ENCODE assay signal across 8 cellular contexts in genomic region chrX:132023117-132023895, GRCh38. TPM values are rescaled to one million over a fixed set of nuclear protein-coding genes. Genes with fewer than 3 reads are reported as not detected.
A peak's percentile ranks its signal among the peaks of the same experiment; 100 is the strongest.
DNase-seq lines count a peak whose midpoint lies in the region; ATAC-seq lines count a peak whose summit lies in the region.

Gene STK26, plus strand, starts transcription at chrX:132023302. Its CDS starts 316 bp downstream, at chrX:132023618.

- peak within 1 kb of the TSS; percentile 82 for H2AFZ ChIP-seq in mesenchymal stem cell (ENCODE audit: low read depth, low read length)

- no peaks in the 10 kb centered on the region for H3K4me1 ChIP-seq in ectodermal cell (ENCODE audit: control insufficient read depth, insufficient read depth, low read length)
- H3K4me1 ChIP-seq in mesenchymal stem cell (ENCODE audit: control insufficient read depth, insufficient read depth, low read depth, low read length) = peaks cover 10% of the 10 kb centered on the region

- no peak within 1 kb of the TSS for H3K4ac ChIP-seq in mesenchymal stem cell (ENCODE audit: low read depth in 1 of 2, low read length in 2 of 2)

- no peak within 1 kb of the TSS for H3K23ac ChIP-seq in mesenchymal stem cell (ENCODE audit: low read length in 2 of 2)

- H3K18ac ChIP-seq in mesenchymal stem cell (ENCODE audit: low read depth in 1 of 2, low read length in 2 of 2) = peak within 1 kb of the TSS; percentile 62 to 75

- no peak within 1 kb of the TSS for H2BK120ac ChIP-seq in mesenchymal stem cell (ENCODE audit: low read depth, low read length)

- no peak within 1 kb of the TSS for H2BK15ac ChIP-seq in mesenchymal stem cell (ENCODE audit: low read depth, poor library complexity, severe bottlenecking)

- peak within 1 kb of the TSS; percentile 50 for H4K91ac ChIP-seq in mesenchymal stem cell (ENCODE audit: low read length)

- H2BK5ac ChIP-seq in mesenchymal stem cell (ENCODE audit: low read depth, low read length, poor library complexity, severe bottlenecking) = no peak within 1 kb of the TSS

- no peaks in the 10 kb centered on the region for H3K36me3 ChIP-seq in ectodermal cell (ENCODE audit: control insufficient read depth, insufficient read depth, low read length)
- H3K36me3 ChIP-seq in mesenchymal stem cell (ENCODE audit: control insufficient read depth in 1 of 2, insufficient read depth in 2 of 2, low read depth in 1 of 2, low read length in 2 of 2) = no peaks in the 10 kb centered on the region

- DNase-seq in AML-193 (lab: John Stamatoyannopoulos, UW) = peak; percentile 42 to 58
- peak; percentile 52 for DNase-seq in NCI-H69 (lab: John Stamatoyannopoulos, UW)
- DNase-seq in activated CD4-positive, alpha-beta T cell treated with anti-CD3 and anti-CD28 coated beads, Interleukin-2, amount 50 U/mL, for 4 hours = peak; percentile 60 to 69
- peak; percentile 78 for DNase-seq in mesenchymal stem cell
- DNase-seq in stimulated activated CD8-positive, alpha-beta memory T cell treated with anti-CD3 and anti-CD28 coated beads, Interleukin-15, amount 100 ng/mL, for 24 hours (ENCODE audit: low read depth) = peak; percentile 26

- 0 to 1% methylated on average over 65 of the region's 65 CpGs for WGBS in ectodermal cell, 2 experiments
- under 1% methylated on average over 40 of the region's 65 CpGs for WGBS in mesenchymal stem cell

- no peak within 1 kb of the TSS for H2AK5ac ChIP-seq in mesenchymal stem cell (ENCODE audit: low read length, severe bottlenecking)

- H3K9me3 ChIP-seq in ectodermal cell (ENCODE audit: control insufficient read depth, low read length) (no peaks in the 10 kb centered on the region), mesenchymal stem cell (ENCODE audit: control insufficient read depth, low read length) (no peaks in the 10 kb centered on the region)

- H3K27me3 ChIP-seq in ectodermal cell (ENCODE audit: control insufficient read depth, insufficient read depth, low read length, poor library complexity, severe bottlenecking) (no peaks in the 10 kb centered on the region), mesenchymal stem cell (ENCODE audit: control insufficient read depth in 1 of 2, insufficient read depth in 1 of 2, low read length in 2 of 2) (peaks cover 0 to 25% of the 10 kb centered on the region in 2 experiments)

- H2BK12ac ChIP-seq in mesenchymal stem cell (ENCODE audit: low read length in 2 of 2) = peak within 1 kb of the TSS in 1 of 2 experiments; percentile 63

- H3K4me2 ChIP-seq in mesenchymal stem cell (ENCODE audit: low read length, poor library complexity, severe bottlenecking) = peak within 1 kb of the TSS; percentile 96

- peak within 1 kb of the TSS; percentile 85 for H3K27ac ChIP-seq in ectodermal cell (ENCODE audit: insufficient read depth, low read depth, low read length, poor library complexity, severe bottlenecking)
- no peak within 1 kb of the TSS for H3K27ac ChIP-seq in mesenchymal stem cell (ENCODE audit: low read length, poor library complexity, severe bottlenecking)

- H3K4me3 ChIP-seq in ectodermal cell (ENCODE audit: insufficient read depth, low read depth, low read length) = peak within 1 kb of the TSS; percentile 73
- H3K4me3 ChIP-seq in mesenchymal stem cell (ENCODE audit: insufficient read depth in 1 of 2, low read depth in 1 of 2, low read length in 2 of 2) = peak within 1 kb of the TSS; percentile 77 to 79

- H3K79me1 ChIP-seq in mesenchymal stem cell (replicated peaks; ENCODE audit: low read length, poor library complexity, severe bottlenecking) = no peaks in the 10 kb centered on the region

- H3K9ac ChIP-seq in mesenchymal stem cell (ENCODE audit: low read length) = peak within 1 kb of the TSS; percentile 80

- no peak within 1 kb of the TSS for H4K8ac ChIP-seq in mesenchymal stem cell (ENCODE audit: low read length)

- ATAC-seq in GM19023 (IDR thresholded peaks at IDR 0.05; ENCODE audit: unreplicated experiment) (peak; percentile 75), HG03139 (IDR thresholded peaks at IDR 0.05; ENCODE audit: unreplicated experiment) (peak; percentile 82)

- H3K14ac ChIP-seq in mesenchymal stem cell (ENCODE audit: low read length in 2 of 2) = peak within 1 kb of the TSS in 1 of 2 experiments; percentile 91

RNA-seq across cellular contexts. Expression of gene STK26, which starts in this region (rescaled TPM):
- polyA plus RNA-seq in ectodermal cell (2013, experiment 1 of 4) = 85.7 TPM
- polyA plus RNA-seq in ectodermal cell (2013, experiment 2 of 4) = 80.8 TPM
- polyA plus RNA-seq in ectodermal cell (2013, experiment 3 of 4) = 72.5 TPM
- 70.4 TPM for polyA plus RNA-seq in ectodermal cell (2013, experiment 4 of 4)
- polyA plus RNA-seq in mesenchymal stem cell (2013, experiment 1 of 2) = 11.1 TPM
- polyA plus RNA-seq in mesenchymal stem cell (2013, experiment 2 of 2) = 11.6 TPM

Comparison
In these comparisons a context has a peak if more than half of its experiments do, and no peak if none do; other contexts are left out.
1. DNase-seq: peak in every context shown above with its lines; median percentile 78 in mesenchymal stem cell; 64 in activated CD4-positive, alpha-beta T cell treated with anti-CD3 and anti-CD28 coated beads, Interleukin-2, amount 50 U/mL, for 4 hours; 52 in NCI-H69; 50 in AML-193; 26 in stimulated activated CD8-positive, alpha-beta memory T cell treated with anti-CD3 and anti-CD28 coated beads, Interleukin-15, amount 100 ng/mL, for 24 hours.